ENCODE assay signal across 1 cellular context in genomic region chr9:114138537-114138936, GRCh38.
TF ChIP-seq lines count a peak whose summit lies in the region.

No MANE protein-coding gene starts in this region.

TF ChIP-seq in GM23338, 12 proteins besides CTCF, POLR2A, EP300 and RAD21 (continued from another document):
- no peak for TF ChIP-seq ZNF462 (CRISPR knock-in tag; IDR thresholded peaks at IDR 0.05)
- TF ChIP-seq NANOG (IDR thresholded peaks at IDR 0.05; ENCODE audit: borderline replicate concordance), result no peak
- no peak for TF ChIP-seq EZH2 (IDR thresholded peaks at IDR 0.05; ENCODE audit: low read depth, unreplicated experiment)
- TF ChIP-seq ZNF331 (CRISPR knock-in tag; IDR thresholded peaks at IDR 0.05; ENCODE audit: low read depth), result no peak
